In the genomic region with DNA sequence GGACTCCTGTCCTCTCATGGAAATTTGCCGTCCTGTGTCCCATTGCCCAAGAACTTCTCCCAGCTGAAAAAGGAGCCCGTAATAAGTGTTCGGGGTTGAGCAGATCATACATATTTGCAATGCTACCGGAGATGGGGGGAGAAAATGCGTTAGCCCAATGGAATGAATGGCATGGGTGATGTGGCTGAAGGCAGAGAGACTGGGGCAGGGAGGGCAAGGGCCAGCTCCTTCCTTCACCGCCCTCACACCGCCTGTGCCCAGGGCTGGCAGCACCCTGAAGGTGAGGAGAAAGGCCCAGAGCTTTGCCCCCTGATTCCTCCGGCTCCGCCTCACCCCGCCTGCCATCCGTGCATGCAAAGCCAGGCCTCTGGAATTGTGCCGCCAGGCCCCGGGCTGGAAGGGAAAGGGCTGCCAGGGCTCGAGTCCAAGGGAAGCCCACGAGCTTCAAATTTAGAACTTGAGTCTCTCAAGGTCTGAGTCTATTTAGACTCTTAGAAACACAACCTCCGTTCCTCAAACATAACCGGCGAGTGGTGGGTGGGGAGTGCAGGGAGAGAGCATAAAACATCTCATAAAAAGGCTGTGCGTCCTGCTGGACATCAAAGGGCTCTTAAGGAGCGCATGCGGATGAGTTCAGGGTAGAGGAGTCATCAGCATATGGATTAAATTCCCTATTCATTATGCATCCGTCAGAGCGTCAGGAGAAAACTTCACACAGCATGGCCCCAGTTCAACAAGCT, we compare ENCODE assay signal across 16 cellular contexts.
A peak's percentile ranks its signal among the peaks of the same experiment; 100 is the strongest.
DNase-seq lines count a peak whose midpoint lies in the region; ATAC-seq and TF ChIP-seq lines count a peak whose summit lies in the region.
"Had no signal": no experiment of that assay in that cellular context is flagged by ENCODE, and none has a peak within 500 bp of the region (broad histone marks: within the 10 kb centered on the region; RNA-seq: fewer than 3 reads in every experiment).

No MANE protein-coding gene starts in this region.

- H3K27me3 ChIP-seq in heart right ventricle, result peaks cover 0 to 13% (median 4%) of the 10 kb centered on the region in 7 donors
- H3K27me3 ChIP-seq in ascending aorta, result no peaks in the 10 kb centered on the region

- H3K4me1 ChIP-seq in heart right ventricle, result peaks cover 0 to 11% (median 0%) of the 10 kb centered on the region in 9 donors
- peaks cover 0 to 19% of the 10 kb centered on the region in 2 donors for H3K4me1 ChIP-seq in ascending aorta

- peak; percentile 30 for DNase-seq in Right ventricle myocardium superior
- DNase-seq in heart right ventricle, result no peak
- peak in 1 of 2 donors; percentile 79 for DNase-seq in ascending aorta (ENCODE audit: low spot score in 2 of 2)
- DNase-seq in foreskin fibroblast, result peak; percentile 96
- DNase-seq in DMS153 (lab: John Stamatoyannopoulos, UW), result no peak
- no peak for DNase-seq in effector CD8-positive, alpha-beta T cell (lab: John Stamatoyannopoulos, UW)
- DNase-seq in stimulated activated CD4-positive, alpha-beta T cell treated with anti-CD3 and anti-CD28 coated beads, Interleukin-4, amount 100 ng/mL, for 4 hours, result no peak
- DNase-seq: activated CD4-positive, alpha-beta T cell treated with anti-CD3 and anti-CD28 coated beads, Interleukin-2, amount 50 U/mL, for 48 hours; activated gamma-delta T cell; erythroblast; NCI-H187 treated with DMSO at 0.1 percent for 48 hours; NCI-H774; occipital lobe; stimulated activated CD4-positive, alpha-beta T cell treated with anti-CD3 and anti-CD28 coated beads, Interleukin-12 subunit alpha, Interleukin-12 subunit beta, amount 100 ng/mL, for 4 hours had no signal

- 65 to 73% methylated on average over 23 of the region's 23 CpGs for WGBS in heart right ventricle, 2 donors

- ATAC-seq in Right ventricle myocardium superior (ENCODE audit: poor library complexity), result no peak
- no peak for ATAC-seq in heart right ventricle
- no peak for ATAC-seq in HG02642 (IDR thresholded peaks at IDR 0.05; ENCODE audit: poor library complexity, unreplicated experiment)

- TF ChIP-seq CTCF in heart right ventricle (IDR thresholded peaks at IDR 0.05), result no peak
- no peak for TF ChIP-seq CTCF in ascending aorta (IDR thresholded peaks at IDR 0.05)
- no peak for TF ChIP-seq CTCF in foreskin fibroblast (IDR thresholded peaks at IDR 0.05; ENCODE audit: low read depth, low read length)

- H3K36me3 ChIP-seq in heart right ventricle (no peaks in the 10 kb centered on the region), ascending aorta (no peaks in the 10 kb centered on the region)

- intact Hi-C loops in Right ventricle myocardium superior (cut with DNase I) (no loop called here), heart right ventricle (cut with DNase I) (no loop called here), ascending aorta (cut with DNase I) (loop anchor here (1.0 kb wide), 1 partner anchor 48 kb away; no protein-coding TSS in a partner anchor)

- H3K27ac ChIP-seq in heart right ventricle (no peak overlapping the region), ascending aorta (peak overlapping the region; percentile 49 to 74)
- H3K27ac ChIP-seq: KMS-11 had no signal

- H3K4me3 ChIP-seq in heart right ventricle (no peak overlapping the region), ascending aorta (peak overlapping the region in 1 of 2 donors; percentile 25), foreskin fibroblast (ENCODE audit: low read depth in 1 of 2, low read length in 2 of 2) (no peak overlapping the region)

- no peaks in the 10 kb centered on the region for H3K9me3 ChIP-seq in heart right ventricle
- no peaks in the 10 kb centered on the region for H3K9me3 ChIP-seq in ascending aorta

Comparison
In these comparisons a context has a peak if more than half of its experiments do, and no peak if none do; other contexts are left out.
1. DNase-seq: peak in Right ventricle myocardium superior (single experiment) and foreskin fibroblast (2 of 2); none in heart right ventricle (0 of 2), DMS153 (single experiment), effector CD8-positive, alpha-beta T cell (single experiment) and stimulated activated CD4-positive, alpha-beta T cell treated with anti-CD3 and anti-CD28 coated beads, Interleukin-4, amount 100 ng/mL, for 4 hours (0 of 2).
2. H3K27ac ChIP-seq: peak in ascending aorta (2 of 2); none in heart right ventricle (0 of 10).